24 cellular contexts compared by ENCODE assay signal in genomic region chr11:133971871-133972270, GRCh38. TPM values are rescaled to one million over a fixed set of nuclear protein-coding genes. Genes with fewer than 3 reads are reported as not detected.
"Had no signal": no experiment of that assay in that cellular context is flagged by ENCODE, and none has a peak within 500 bp of the region (broad histone marks: within the 10 kb centered on the region; RNA-seq: fewer than 3 reads in every experiment).

No MANE protein-coding gene starts in this region.

- H3K27ac Mint-ChIP-seq: dendritic cell treated with granulocyte-macrophage colony-stimulating factor and Interleukin-4, amounts not matched to agents 40 ng/mL and 50 ng/mL, for 4 days; effector memory CD8-positive, alpha-beta T cell; endodermal cell had no signal

- DNase-seq: colonic mucosa; cortex of kidney; dermis blood vessel endothelial cell; dorsolateral prefrontal cortex; effector CD4-positive, alpha-beta T cell; effector CD8-positive, alpha-beta T cell; effector memory CD4-positive, alpha-beta T cell; effector memory CD8-positive, alpha-beta T cell; endodermal cell; erythroblast; esophagus squamous epithelium; foreskin fibroblast; foreskin keratinocyte; foreskin melanocyte; gastrocnemius medialis; glutamatergic neuron; head of caudate nucleus; heart left ventricle; heart right ventricle had no signal

- H3K4me3 Mint-ChIP-seq: dendritic cell treated with granulocyte-macrophage colony-stimulating factor and Interleukin-4, amounts not matched to agents 40 ng/mL and 50 ng/mL, for 4 days; effector memory CD8-positive, alpha-beta T cell; endodermal cell had no signal

- H3K4me1 Mint-ChIP-seq: endodermal cell had no signal

- ATAC-seq: effector memory CD8-positive, alpha-beta T cell; esophagus mucosa; foreskin keratinocyte; gastrocnemius medialis; gastroesophageal sphincter; heart left ventricle; heart right ventricle had no signal

- H3K9me3 Mint-ChIP-seq: dendritic cell treated with granulocyte-macrophage colony-stimulating factor and Interleukin-4, amounts not matched to agents 40 ng/mL and 50 ng/mL, for 4 days; effector memory CD8-positive, alpha-beta T cell; endodermal cell had no signal

RNA-seq across cellular contexts. Expression of gene IGSF9B, which starts 15.1 kb away (rescaled TPM):
- total RNA-seq: dermis microvascular lymphatic vessel endothelial cell, glomerular endothelial cell had no signal
